1 cellular context compared by ENCODE assay signal in genomic region chr4:90840828-90841227, GRCh38.
A peak's percentile ranks its signal among the peaks of the same experiment; 100 is the strongest.
TF ChIP-seq lines count a peak whose summit lies in the region.

No MANE protein-coding gene starts in this region.

TF ChIP-seq in IMR-90, 13 proteins besides CTCF, POLR2A, EP300 and RAD21:
- peak; percentile 49 for TF ChIP-seq CEBPB (IDR thresholded peaks at IDR 0.05; ENCODE audit: low read depth, low read length)
- no peak for TF ChIP-seq MAFK (IDR thresholded peaks at IDR 0.05; ENCODE audit: low read depth, low read length)
